ENCODE assay signal across 9 cellular contexts in genomic region chr15:28738590-28739292, GRCh38. TPM values are rescaled to one million over a fixed set of nuclear protein-coding genes. Genes with fewer than 3 reads are reported as not detected.
DNase-seq lines count a peak whose midpoint lies in the region; ATAC-seq and TF ChIP-seq lines count a peak whose summit lies in the region.
"Not testable (repeated sequence)": the region's sequence is repeated elsewhere in the genome, so short reads cannot be mapped to it uniquely, and the experiment has no call there.
"Had no signal": no experiment of that assay in that cellular context is flagged by ENCODE, and none has a peak within 500 bp of the region (broad histone marks: within the 10 kb centered on the region; RNA-seq: fewer than 3 reads in every experiment).

No MANE protein-coding gene starts in this region.

- not testable (repeated sequence) for H3K27me3 Mint-ChIP-seq in activated B cell treated with CpG ODN at 0.5 μM for 24 hours

- TF ChIP-seq CTCF in HEK293 (tag by site-specific recombination; IDR thresholded peaks at IDR 0.05); activated B cell treated with CpG ODN at 0.5 μM for 24 hours (IDR thresholded peaks at IDR 0.05); astrocyte of the cerebellum (IDR thresholded peaks at IDR 0.05; ENCODE audit: low read depth, low read length, missing control alignments); foreskin fibroblast (IDR thresholded peaks at IDR 0.05; ENCODE audit: low read depth, low read length); ovary (IDR thresholded peaks at IDR 0.05): not testable (repeated sequence)

- CTCF ChIA-PET in HEK293 (lab: Yijun Ruan, JAX); activated B cell treated with CpG ODN at 0.5 μM for 24 hours (lab: Charles Lee): not testable (repeated sequence)

- in situ Hi-C loops in astrocyte of the cerebellum (cut with HindIII; ENCODE audit: low sequenced_read_pairs) = not testable (repeated sequence)

- POLR2A ChIA-PET in HEK293 (lab: Yijun Ruan, JAX); activated B cell treated with CpG ODN at 0.5 μM for 24 hours (lab: Charles Lee): not testable (repeated sequence)

- not testable (repeated sequence) for H3K27me3 ChIP-seq in ovary

- 3 to 7% (median 4%) methylated on average over 8 to 9 of the region's 9 CpGs for WGBS in ovary, 3 donors
- WGBS in urinary bladder = 12% methylated on average over 8 of the region's 9 CpGs

- not testable (repeated sequence) for H3K27ac Mint-ChIP-seq in activated B cell treated with CpG ODN at 0.5 μM for 24 hours

- H3K36me3 ChIP-seq in HEK293 (ENCODE audit: control insufficient read depth in 2 of 2, insufficient read depth in 1 of 2, low read length in 2 of 2); ovary; urinary bladder (ENCODE audit: insufficient read depth): not testable (repeated sequence)

- H3K4me1 Mint-ChIP-seq in activated B cell treated with CpG ODN at 0.5 μM for 24 hours = not testable (repeated sequence)

- H3K9me3 ChIP-seq in HEK293 (ENCODE audit: control insufficient read depth, insufficient read depth, low read depth, low read length); ovary: not testable (repeated sequence)

- not testable (repeated sequence) for TF ChIP-seq POLR2A in ovary (IDR thresholded peaks at IDR 0.05)

- H3K36me3 Mint-ChIP-seq in activated B cell treated with CpG ODN at 0.5 μM for 24 hours (ENCODE audit: low read depth) = not testable (repeated sequence)

- H3K4me1 ChIP-seq in HEK293 (ENCODE audit: control insufficient read depth, insufficient read depth, low read length); ovary (ENCODE audit: insufficient read depth); urinary bladder (ENCODE audit: insufficient read depth): not testable (repeated sequence)

- not testable (repeated sequence) for H3K27ac ChIP-seq in HEK293 (ENCODE audit: extremely low read depth, low read depth, low read length)
- H3K27ac ChIP-seq in ovary (peak overlapping the region in 1 of 2 donors; percentile 83), urinary bladder (ENCODE audit: low read depth) (peak overlapping the region; percentile 38)

- H3K4me3 Mint-ChIP-seq in activated B cell treated with CpG ODN at 0.5 μM for 24 hours = peak overlapping the region; percentile 61

- H3K4me3 ChIP-seq in HEK293 (ENCODE audit: low read depth, low read length) (peak overlapping the region; percentile 18), astrocyte of the cerebellum (ENCODE audit: low read depth, low read length) (peak overlapping the region; percentile 28), foreskin fibroblast (ENCODE audit: low read depth in 1 of 2, low read length in 2 of 2) (peak overlapping the region; percentile 15 to 35), ovary (peak overlapping the region; percentile 23)
- H3K4me3 ChIP-seq in urinary bladder (ENCODE audit: low read depth, low read length) = not testable (repeated sequence)

- DNase-seq in activated B cell treated with CpG ODN at 0.5 μM for 24 hours; astrocyte of the cerebellum (ENCODE audit: low read depth); foreskin fibroblast; ovary: not testable (repeated sequence)

- peak; percentile 55 for ATAC-seq in GM18511 (IDR thresholded peaks at IDR 0.05; ENCODE audit: unreplicated experiment)
- peak; percentile 39 for ATAC-seq in HG03571 (IDR thresholded peaks at IDR 0.05; ENCODE audit: unreplicated experiment)
- not testable (repeated sequence) for ATAC-seq in activated B cell treated with CpG ODN at 0.5 μM for 24 hours (ENCODE audit: low read depth)

- H3K9me3 Mint-ChIP-seq in activated B cell treated with CpG ODN at 0.5 μM for 24 hours = not testable (repeated sequence)

- TF ChIP-seq EP300 in ovary (IDR thresholded peaks at IDR 0.05) = not testable (repeated sequence)

- intact Hi-C loops in activated B cell treated with CpG ODN at 0.5 μM for 24 hours (cut with micrococcal nuclease); ovary (cut with DNase I): not testable (repeated sequence)

RNA-seq across cellular contexts. Expression of gene GOLGA8M, which starts 26.5 kb away (rescaled TPM):
- 0.78 TPM in 1 of 2 replicates, not detected in the other for total RNA-seq in activated B cell treated with CpG ODN at 0.5 μM for 24 hours
- 1 to 10 TPM in 6 of 7 donors, under 1 TPM in 1; 0.23 to 7.6 (median 4.5) TPM for total RNA-seq in ovary
- polyA plus RNA-seq in ovary = 1 to 10 TPM; 1.4 to 1.7 TPM
- 2.1 TPM for total RNA-seq in urinary bladder
- 0.38 TPM for polyA plus RNA-seq in urinary bladder
- total RNA-seq: RPMI7951 had no signal
